ENCODE assay signal across 14 cellular contexts in the genomic region with DNA sequence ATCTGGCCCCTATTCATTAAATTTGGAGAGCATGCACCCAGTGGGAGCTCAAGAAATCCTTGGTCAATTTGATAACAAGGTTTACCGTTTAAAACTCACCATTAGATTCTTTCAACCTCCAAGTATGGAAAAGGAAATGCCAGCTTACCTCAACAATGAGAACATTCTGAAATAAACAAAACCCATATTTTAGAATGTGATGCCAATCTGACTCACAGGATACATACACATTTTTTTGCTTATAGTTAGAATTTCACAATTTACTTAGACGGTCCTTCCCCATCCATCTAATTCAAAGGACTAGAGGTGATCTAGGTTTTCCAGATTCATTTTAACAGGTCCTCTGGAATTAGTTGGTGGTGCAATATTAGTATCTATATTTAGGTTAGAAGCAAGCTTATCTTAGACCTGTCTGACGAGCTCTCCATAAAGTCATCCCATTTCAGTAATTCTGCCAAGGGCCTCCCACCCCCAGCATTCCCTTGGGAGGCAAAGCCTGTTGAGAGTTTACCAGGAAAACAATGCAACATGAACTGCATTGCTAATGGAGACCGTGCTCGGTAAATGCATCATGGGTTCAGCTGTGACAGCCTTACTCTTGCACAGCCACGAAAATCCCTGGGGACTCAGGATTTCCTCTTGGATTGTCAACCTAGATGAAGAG.
DNase-seq lines count a peak whose midpoint lies in the region; ATAC-seq and TF ChIP-seq lines count a peak whose summit lies in the region.
"Had no signal": no experiment of that assay in that cellular context is flagged by ENCODE, and none has a peak within 500 bp of the region (broad histone marks: within the 10 kb centered on the region; RNA-seq: fewer than 3 reads in every experiment).

No MANE protein-coding gene starts in this region.

- ATAC-seq in GM19455 (IDR thresholded peaks at IDR 0.05; ENCODE audit: unreplicated experiment), result no peak
- ATAC-seq in activated T-cell treated with anti-CD3 and anti-CD28 coated beads, Interleukin-2, amount 50 U/mL, for 4 hours, result no peak

- peak overlapping the region; percentile 38 for H3K4me3 Mint-ChIP-seq in osteocyte (ENCODE audit: unreplicated experiment)
- no peak overlapping the region for H3K4me3 Mint-ChIP-seq in activated T-cell treated with anti-CD3 and anti-CD28 coated beads, Interleukin-2, amount 50 U/mL, for 4 hours
- H3K4me3 Mint-ChIP-seq: activated CD4-positive, alpha-beta T cell treated with anti-CD3 and anti-CD28 coated beads, Interleukin-2, amount 10 ng/mL, durations not matched to agents 7 days and 5 days; activated naive CD4-positive, alpha-beta T cell treated with anti-CD3 and anti-CD28 coated beads for 36 hours; immature natural killer cell; neural crest cell had no signal

- DNase-seq in NCI-H1694 (lab: John Stamatoyannopoulos, UW) (peak; percentile 18), NCI-H1694 treated with DMSO at 0.1 percent for 48 hours (lab: John Stamatoyannopoulos, UW) (no peak), NCI-H69 (lab: John Stamatoyannopoulos, UW) (peak; percentile 70), dermis blood vessel endothelial cell (peak; percentile 69), osteocyte (ENCODE audit: extremely low spot score, unreplicated experiment) (no peak), SKM-1 treated with dmso at 0.1 percent for 144 hours (lab: John Stamatoyannopoulos, UW; ENCODE audit: unreplicated experiment) (no peak)
- DNase-seq in activated T-cell treated with anti-CD3 and anti-CD28 coated beads, Interleukin-2, amount 50 U/mL, for 4 hours, result no peak
- DNase-seq: activated CD4-positive, alpha-beta T cell treated with anti-CD3 and anti-CD28 coated beads, Interleukin-2, amount 10 ng/mL, durations not matched to agents 7 days and 5 days; activated naive CD4-positive, alpha-beta T cell treated with anti-CD3 and anti-CD28 coated beads for 36 hours; effector memory CD4-positive, alpha-beta T cell; immature natural killer cell; stimulated activated CD4-positive, alpha-beta T cell treated with anti-CD3 and anti-CD28 coated beads, Interleukin-4, amount 100 ng/mL, for 24 hours had no signal

- H3K4me1 Mint-ChIP-seq in osteocyte (ENCODE audit: unreplicated experiment), result peaks cover 25% of the 10 kb centered on the region
- H3K4me1 Mint-ChIP-seq in activated T-cell treated with anti-CD3 and anti-CD28 coated beads, Interleukin-2, amount 50 U/mL, for 4 hours (ENCODE audit: low read depth), result peaks cover under 1% of the 10 kb centered on the region
- H3K4me1 Mint-ChIP-seq: activated CD4-positive, alpha-beta T cell treated with anti-CD3 and anti-CD28 coated beads, Interleukin-2, amount 10 ng/mL, durations not matched to agents 7 days and 5 days had no signal

- peaks cover 3% of the 10 kb centered on the region for H3K9me3 Mint-ChIP-seq in osteocyte (ENCODE audit: unreplicated experiment)
- peaks cover 3% of the 10 kb centered on the region for H3K9me3 Mint-ChIP-seq in activated T-cell treated with anti-CD3 and anti-CD28 coated beads, Interleukin-2, amount 50 U/mL, for 4 hours
- H3K9me3 Mint-ChIP-seq: activated CD4-positive, alpha-beta T cell treated with anti-CD3 and anti-CD28 coated beads, Interleukin-2, amount 10 ng/mL, durations not matched to agents 7 days and 5 days; activated naive CD4-positive, alpha-beta T cell treated with anti-CD3 and anti-CD28 coated beads for 36 hours; immature natural killer cell had no signal

- H3K27me3 Mint-ChIP-seq in osteocyte (ENCODE audit: unreplicated experiment), result no peaks in the 10 kb centered on the region
- H3K27me3 Mint-ChIP-seq in activated T-cell treated with anti-CD3 and anti-CD28 coated beads, Interleukin-2, amount 50 U/mL, for 4 hours (ENCODE audit: low read depth), result no peaks in the 10 kb centered on the region
- H3K27me3 Mint-ChIP-seq: activated CD4-positive, alpha-beta T cell treated with anti-CD3 and anti-CD28 coated beads, Interleukin-2, amount 10 ng/mL, durations not matched to agents 7 days and 5 days had no signal

- H3K27ac Mint-ChIP-seq in osteocyte (ENCODE audit: unreplicated experiment), result peak overlapping the region; percentile 67
- H3K27ac Mint-ChIP-seq: activated CD4-positive, alpha-beta T cell treated with anti-CD3 and anti-CD28 coated beads, Interleukin-2, amount 10 ng/mL, durations not matched to agents 7 days and 5 days; activated naive CD4-positive, alpha-beta T cell treated with anti-CD3 and anti-CD28 coated beads for 36 hours; immature natural killer cell had no signal

- no peak for TF ChIP-seq CTCF in osteocyte (IDR thresholded peaks at IDR 0.05)

- H3K36me3 Mint-ChIP-seq in osteocyte (ENCODE audit: unreplicated experiment), result peaks cover 2% of the 10 kb centered on the region
- no peaks in the 10 kb centered on the region for H3K36me3 Mint-ChIP-seq in activated T-cell treated with anti-CD3 and anti-CD28 coated beads, Interleukin-2, amount 50 U/mL, for 4 hours (ENCODE audit: insufficient read depth)

Comparison
In these comparisons a context has a peak if more than half of its experiments do, and no peak if none do; other contexts are left out.
1. DNase-seq: peak in NCI-H1694 (single experiment), NCI-H69 (single experiment) and dermis blood vessel endothelial cell (single experiment); none in NCI-H1694 treated with DMSO at 0.1 percent for 48 hours (single experiment), osteocyte (single experiment), SKM-1 treated with dmso at 0.1 percent for 144 hours (single experiment) and activated T-cell treated with anti-CD3 and anti-CD28 coated beads, Interleukin-2, amount 50 U/mL, for 4 hours (single experiment).